ENCODE assay signal across 9 cellular contexts in the genomic region with DNA sequence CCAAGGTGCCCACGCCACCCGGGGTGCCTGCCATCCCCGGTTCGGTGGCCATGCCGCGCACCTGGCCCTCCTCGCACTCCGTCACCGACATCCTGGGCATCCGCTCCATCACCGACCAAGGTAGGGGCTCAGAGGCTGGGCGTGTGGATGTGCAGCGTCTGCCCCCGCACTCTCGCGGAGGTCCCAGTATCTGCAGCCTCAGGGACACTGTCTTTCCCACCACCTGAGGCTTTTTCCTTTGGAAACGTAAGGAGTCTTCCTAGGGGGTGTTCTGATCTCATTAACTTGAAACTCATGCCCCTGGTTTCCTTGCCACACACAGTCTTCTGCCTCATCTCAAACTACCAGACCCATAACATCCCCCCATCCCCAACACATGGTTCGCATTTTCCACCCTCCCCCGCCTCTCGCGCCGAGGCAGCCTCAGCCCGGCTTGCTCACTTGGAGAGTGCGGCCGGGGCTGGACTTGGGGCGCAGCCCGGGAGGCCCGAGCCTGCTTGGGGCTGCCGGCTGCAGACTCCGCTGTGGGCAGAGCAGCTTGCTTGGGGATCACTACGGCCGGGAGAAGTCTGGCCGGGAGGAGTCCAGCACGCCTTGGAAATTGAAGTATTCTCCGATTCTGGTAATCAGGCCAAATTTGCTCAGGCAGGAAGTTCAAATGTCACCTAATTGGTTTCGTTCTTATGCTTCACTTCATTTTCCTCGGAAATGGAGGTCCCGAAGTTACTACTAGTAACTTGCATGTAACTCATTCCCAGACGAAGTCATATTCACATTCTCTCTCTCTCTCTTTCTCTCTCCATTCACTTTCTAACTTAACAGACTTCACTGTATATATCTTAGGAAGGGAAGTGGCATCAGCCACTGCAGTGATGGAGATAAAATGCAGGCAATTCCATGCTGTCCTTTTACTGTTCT. TPM values are rescaled to one million over a fixed set of nuclear protein-coding genes. Genes with fewer than 3 reads are reported as not detected.
DNase-seq lines count a peak whose midpoint lies in the region; TF ChIP-seq lines count a peak whose summit lies in the region.
"Had no signal": no experiment of that assay in that cellular context is flagged by ENCODE, and none has a peak within 500 bp of the region (broad histone marks: within the 10 kb centered on the region; RNA-seq: fewer than 3 reads in every experiment).

No MANE protein-coding gene starts in this region.

- no peak for TF ChIP-seq CTCF in AG04450 (IDR thresholded peaks at IDR 0.05; ENCODE audit: low read depth, low read length)
- no peak for TF ChIP-seq CTCF in MCF 10A (IDR thresholded peaks at IDR 0.05; ENCODE audit: unreplicated experiment)
- no peak for TF ChIP-seq CTCF in uterus (IDR thresholded peaks at IDR 0.05)

- H3K9me3 Mint-ChIP-seq in MCF 10A (ENCODE audit: unreplicated experiment), result no peaks in the 10 kb centered on the region

- peak overlapping the region; percentile 72 for H3K27ac Mint-ChIP-seq in MCF 10A (ENCODE audit: low read depth, unreplicated experiment)

- BruUV-seq in MCF 10A (replicated peaks; lab: Mats Ljungman, UMichigan), result no TSS peak

- H3K36me3 Mint-ChIP-seq in MCF 10A (ENCODE audit: insufficient read depth, unreplicated experiment), result peaks cover 19% of the 10 kb centered on the region

- H3K27me3 Mint-ChIP-seq in MCF 10A (ENCODE audit: insufficient read depth, unreplicated experiment), result no peaks in the 10 kb centered on the region

- no peak overlapping the region for H3K27ac ChIP-seq in AG04450 (ENCODE audit: low read depth, low read length)
- H3K27ac ChIP-seq in muscle layer of duodenum (ENCODE audit: low read length), result no peak overlapping the region
- no peak overlapping the region for H3K27ac ChIP-seq in uterus

- TF ChIP-seq POLR2A in uterus (IDR thresholded peaks at IDR 0.05), result no peak

- peaks cover 15% of the 10 kb centered on the region for H3K4me1 ChIP-seq in HAP-1
- H3K4me1 ChIP-seq in muscle layer of duodenum (ENCODE audit: control insufficient read depth in 1 of 2, insufficient read depth in 2 of 2, low read length in 2 of 2), result peaks cover 0 to 52% of the 10 kb centered on the region in 2 donors
- H3K4me1 ChIP-seq in uterus, result peaks cover 0 to 16% of the 10 kb centered on the region in 2 donors

- H3K36me3 ChIP-seq in HAP-1 (replicated peaks) (no peaks in the 10 kb centered on the region; the same call in 1 of the 2 replicates), muscle layer of duodenum (ENCODE audit: control insufficient read depth in 1 of 2, insufficient read depth in 2 of 2, low read length in 2 of 2) (no peaks in the 10 kb centered on the region), uterus (no peaks in the 10 kb centered on the region)

- DNase-seq in AG04450 (ENCODE audit: low read depth, low spot score) (no peak), HAP-1 (ENCODE audit: low spot score in 2 of 2) (no peak), MCF 10A (ENCODE audit: unreplicated experiment) (peak; percentile 45), NCI-H446 treated with DMSO at 0.1 percent for 48 hours (lab: John Stamatoyannopoulos, UW) (no peak), D341Med (ENCODE audit: low spot score) (no peak), uterus (no peak), activated gamma-delta T cell treated with Interleukin-2 at 50 U/mL for 16 hours (no peak)

- peak overlapping the region; percentile 97 for H3K4me3 Mint-ChIP-seq in MCF 10A (ENCODE audit: unreplicated experiment)

- H3K27me3 ChIP-seq in AG04450 (ENCODE audit: control insufficient read depth, insufficient read depth, low read length) (peaks cover 88% of the 10 kb centered on the region), HAP-1 (ENCODE audit: low read depth) (no peaks in the 10 kb centered on the region), muscle layer of duodenum (ENCODE audit: low read depth, low read length) (peaks cover 90% of the 10 kb centered on the region), uterus (peaks cover 13 to 96% of the 10 kb centered on the region in 2 donors)

- in situ Hi-C loops in HAP-1 (cut with MboI; ENCODE audit: low sequenced_read_pairs), result no loop called here

- intact Hi-C loops in MCF 10A (cut with micrococcal nuclease) (loop anchor here (5.0 kb wide), 2 partner anchors 84 to 279 kb away; no protein-coding TSS in a partner anchor), uterus (cut with DNase I; ENCODE audit: low total_unique reads) (no loop called here)

- CTCF ChIA-PET in AG04450 (lab: Charles Lee), result no interaction called here
- CTCF ChIA-PET in MCF 10A (lab: Yijun Ruan, JAX), result interaction anchor here (1.2 to 7.5 kb wide), 3 partner anchors 15 to 459 kb away, joined by 3 to 41 read pairs (median 19); no protein-coding TSS in a partner anchor

- H3K4me1 Mint-ChIP-seq in MCF 10A (ENCODE audit: insufficient read depth, unreplicated experiment), result peaks cover 27% of the 10 kb centered on the region

- H3K9me3 ChIP-seq in AG04450 (ENCODE audit: control insufficient read depth, insufficient read depth, low read length) (peaks cover 26% of the 10 kb centered on the region), HAP-1 (no peaks in the 10 kb centered on the region), muscle layer of duodenum (ENCODE audit: control insufficient read depth in 1 of 2, low read length in 2 of 2) (no peaks in the 10 kb centered on the region), uterus (no peaks in the 10 kb centered on the region)

- H3K4me3 ChIP-seq in AG04450 (ENCODE audit: low read depth, low read length) (peak overlapping the region; percentile 17; the same call in 1 of the 2 replicates), HAP-1 (peak overlapping the region; percentile 12; the same call in 1 of the 2 replicates), muscle layer of duodenum (ENCODE audit: low read depth in 1 of 2, low read length in 2 of 2) (peak overlapping the region; percentile 42 to 49), uterus (peak overlapping the region in 1 of 2 donors; percentile 1)
- H3K4me3 ChIP-seq: GM12878 had no signal

- POLR2A ChIA-PET in AG04450 (lab: Yijun Ruan, JAX) (no interaction called here), MCF 10A (lab: Yijun Ruan, JAX) (interaction anchor here (0.7 to 2.7 kb wide), 5 partner anchors 28 to 459 kb away, joined by 4 to 29 read pairs (median 5); no protein-coding TSS in a partner anchor)

RNA-seq across cellular contexts. Expression of a gene that starts 2.0 kb away (rescaled TPM):
- not detected in 2 replicates for polyA plus RNA-seq in AG04450 (2011; rRNA removed)
- not detected in 2 replicates for polyA minus RNA-seq in AG04450 (2011; rRNA and poly(A)+ RNA removed)
- total RNA-seq in MCF 10A (2022), result 5.5 and 7.3 TPM in 2 replicates
- under 1 TPM in 3 of 4 donors, not detected in 1; 0.26 to 0.98 (median 0.29) TPM for total RNA-seq in uterus
